Comparison of ENCODE assay signal across 8 cellular contexts in the genomic region with DNA sequence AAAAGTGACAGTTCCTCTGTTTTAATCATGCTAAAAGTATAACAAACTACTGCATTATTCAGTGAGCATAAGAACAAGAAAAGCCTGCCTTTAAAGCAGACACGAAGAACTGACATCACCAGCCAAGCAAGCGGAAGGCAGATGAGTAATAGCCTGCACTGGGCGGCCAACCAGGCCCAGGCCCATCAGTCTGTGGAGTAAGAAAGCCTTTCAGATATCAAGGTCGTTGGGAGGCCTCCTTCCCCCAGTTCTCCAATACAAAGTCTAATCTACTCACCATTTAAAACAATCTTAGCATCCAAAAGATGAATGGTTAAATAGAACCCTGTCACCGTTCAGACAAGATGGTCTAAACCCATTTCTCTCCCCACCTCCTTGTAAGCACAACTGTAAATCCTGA.
DNase-seq lines count a peak whose midpoint lies in the region; ATAC-seq and TF ChIP-seq lines count a peak whose summit lies in the region.

No MANE protein-coding gene starts in this region.

- H3K27ac ChIP-seq in SJSA1 (peak overlapping the region; percentile 23), gastroesophageal sphincter (peak overlapping the region; percentile 92 to 100 (median 96)), trophoblast cell (ENCODE audit: low read depth, low read length) (no peak overlapping the region)

- H2BK5ac ChIP-seq in trophoblast cell (ENCODE audit: low read depth, low read length, poor library complexity): no peak overlapping the region

- no peaks in the 10 kb centered on the region for H3K27me3 ChIP-seq in SJSA1 (replicated peaks)
- no peaks in the 10 kb centered on the region for H3K27me3 ChIP-seq in gastroesophageal sphincter
- H3K27me3 ChIP-seq in trophoblast cell (ENCODE audit: insufficient read depth, low read length): no peaks in the 10 kb centered on the region

- H2AFZ ChIP-seq in trophoblast cell (ENCODE audit: insufficient read depth, low read length, poor library complexity): no peak overlapping the region

- H4K8ac ChIP-seq in trophoblast cell (ENCODE audit: low read depth, low read length): no peak overlapping the region

- no peak overlapping the region for H3K27ac Mint-ChIP-seq in effector memory CD8-positive, alpha-beta T cell

- no peak overlapping the region for H2AK5ac ChIP-seq in trophoblast cell (ENCODE audit: low read length)

- no peak overlapping the region for H3K4me3 ChIP-seq in SJSA1
- H3K4me3 ChIP-seq in gastroesophageal sphincter: peak overlapping the region in 1 of 2 donors; percentile 3
- no peak overlapping the region for H3K4me3 ChIP-seq in trophoblast cell (ENCODE audit: low read depth, low read length)

- DNase-seq in SJSA1 (ENCODE audit: low read depth in 1 of 2, low spot score in 2 of 2) (peak; percentile 59 to 65), trophoblast cell (peak; percentile 24 to 56), NCI-H748 treated with DMSO at 0.1 percent for 48 hours (lab: John Stamatoyannopoulos, UW) (no peak)
- DNase-seq in activated naive CD4-positive, alpha-beta T cell (lab: John Stamatoyannopoulos, UW): no peak
- no peak for DNase-seq in effector memory CD8-positive, alpha-beta T cell

- H3K9me3 ChIP-seq in SJSA1 (replicated peaks): no peaks in the 10 kb centered on the region
- H3K9me3 ChIP-seq in gastroesophageal sphincter: no peaks in the 10 kb centered on the region
- no peaks in the 10 kb centered on the region for H3K9me3 ChIP-seq in trophoblast cell (ENCODE audit: insufficient read depth, low read depth, low read length)

- no peak overlapping the region for H3K4me3 Mint-ChIP-seq in effector memory CD8-positive, alpha-beta T cell

- H3K14ac ChIP-seq in trophoblast cell (ENCODE audit: low read length): no peak overlapping the region

- WGBS in gastroesophageal sphincter (ENCODE audit: low coverage in 1 of 2), 2 donors: 0 to 19% methylated on average over 3 to 5 of the region's 5 CpGs
- WGBS in trophoblast cell (ENCODE audit: extremely low coverage, insufficient coverage, insufficient read length): no CpG with 5 or more reads among the region's 5 CpGs

- no peak overlapping the region for H2BK120ac ChIP-seq in trophoblast cell (ENCODE audit: insufficient read depth, low read length, poor library complexity)

- H3K4me2 ChIP-seq in trophoblast cell (ENCODE audit: low read length): no peak overlapping the region

- H3K18ac ChIP-seq in trophoblast cell (ENCODE audit: low read length): no peak overlapping the region

- no peak overlapping the region for H3K23ac ChIP-seq in trophoblast cell (ENCODE audit: low read length)

- no peak overlapping the region for H3K4ac ChIP-seq in trophoblast cell (ENCODE audit: low read depth, low read length)

- H3K4me1 Mint-ChIP-seq in effector memory CD8-positive, alpha-beta T cell (ENCODE audit: low read depth in 2 of 2): no peaks in the 10 kb centered on the region

- H3K4me1 ChIP-seq in SJSA1 (replicated peaks): peaks cover 15% of the 10 kb centered on the region
- H3K4me1 ChIP-seq in gastroesophageal sphincter: peaks cover 47 to 94% (median 58%) of the 10 kb centered on the region in 3 donors
- no peaks in the 10 kb centered on the region for H3K4me1 ChIP-seq in trophoblast cell (ENCODE audit: control insufficient read depth in 1 of 2, insufficient read depth in 2 of 2, low read length in 2 of 2)

- no peak overlapping the region for H2BK12ac ChIP-seq in trophoblast cell (ENCODE audit: low read length)

- no peak overlapping the region for H4K12ac ChIP-seq in trophoblast cell (ENCODE audit: low read depth, low read length)

- TF ChIP-seq EP300 in gastroesophageal sphincter (IDR thresholded peaks at IDR 0.05): no peak

- no peak overlapping the region for H4K91ac ChIP-seq in trophoblast cell (ENCODE audit: low read depth, low read length)

- no peaks in the 10 kb centered on the region for H3K36me3 Mint-ChIP-seq in effector memory CD8-positive, alpha-beta T cell (ENCODE audit: insufficient read depth)

- no peak for TF ChIP-seq POLR2A in gastroesophageal sphincter (IDR thresholded peaks at IDR 0.05)

- H3K79me2 ChIP-seq in trophoblast cell (ENCODE audit: control insufficient read depth, insufficient read depth, low read length, poor library complexity): no peaks in the 10 kb centered on the region

- H3K79me1 ChIP-seq in trophoblast cell (ENCODE audit: low read length): no peaks in the 10 kb centered on the region

- H3K27me3 Mint-ChIP-seq in effector memory CD8-positive, alpha-beta T cell: no peaks in the 10 kb centered on the region

- H3K9ac ChIP-seq in trophoblast cell (ENCODE audit: low read length): no peak overlapping the region

- TF ChIP-seq CTCF in gastroesophageal sphincter (IDR thresholded peaks at IDR 0.05): peak in 1 of 4 experiments; percentile 1

- H3K36me3 ChIP-seq in SJSA1: peaks cover 6% of the 10 kb centered on the region; the same call in 1 of the 2 replicates
- H3K36me3 ChIP-seq in gastroesophageal sphincter: no peaks in the 10 kb centered on the region
- H3K36me3 ChIP-seq in trophoblast cell (ENCODE audit: control insufficient read depth in 1 of 2, insufficient read depth in 2 of 2, low read length in 2 of 2): no peaks in the 10 kb centered on the region

- no peaks in the 10 kb centered on the region for H3K9me3 Mint-ChIP-seq in effector memory CD8-positive, alpha-beta T cell

- ATAC-seq in GM21390 (IDR thresholded peaks at IDR 0.05; ENCODE audit: unreplicated experiment) (peak; percentile 72), gastroesophageal sphincter (peak; percentile 87), GM21529 (IDR thresholded peaks at IDR 0.05; ENCODE audit: unreplicated experiment) (no peak)
- no peak for ATAC-seq in effector memory CD8-positive, alpha-beta T cell (replicated peaks)

Comparison
In these comparisons a context has a peak if more than half of its experiments do, and no peak if none do; other contexts are left out.
1. ATAC-seq: peak in GM21390 (single experiment) and gastroesophageal sphincter (single experiment); none in effector memory CD8-positive, alpha-beta T cell (single experiment) and GM21529 (single experiment).
2. DNase-seq: peak in SJSA1 (2 of 2) and trophoblast cell (2 of 2); none in NCI-H748 treated with DMSO at 0.1 percent for 48 hours (single experiment), activated naive CD4-positive, alpha-beta T cell (0 of 4) and effector memory CD8-positive, alpha-beta T cell (0 of 3).